Comparison of ENCODE assay signal across 31 cellular contexts in the genomic region with DNA sequence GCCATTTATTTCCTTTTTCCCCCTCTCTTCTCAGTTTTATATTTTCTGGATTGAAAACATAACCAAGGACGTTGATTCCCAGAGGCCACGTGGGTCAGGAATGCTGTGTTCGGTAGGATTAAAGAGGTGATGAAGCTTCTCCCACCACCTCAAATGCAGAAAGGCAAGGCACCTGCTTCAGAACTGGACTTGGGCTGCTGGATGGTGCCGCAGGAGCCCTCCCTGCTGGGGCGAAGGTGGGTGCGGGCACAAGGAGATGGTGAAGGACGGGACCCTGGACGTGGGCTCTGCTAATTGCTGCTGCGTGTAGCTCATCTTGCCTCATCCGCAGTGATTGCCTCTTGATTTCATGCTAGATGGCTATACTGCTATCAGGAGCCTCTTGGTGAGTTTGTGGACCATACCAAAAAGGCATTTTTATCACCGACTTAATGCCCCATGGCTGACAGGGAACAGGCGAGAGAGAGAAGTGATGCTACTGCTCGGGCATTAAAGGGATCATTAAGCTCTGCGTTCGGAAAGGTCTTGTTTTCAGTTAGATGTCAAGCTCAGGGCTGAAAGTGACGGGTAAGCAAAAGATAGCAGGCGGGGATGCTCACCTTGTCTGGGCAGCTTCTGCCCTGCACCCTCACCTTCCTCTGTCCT.
"Had no signal": no experiment of that assay in that cellular context is flagged by ENCODE, and none has a peak within 500 bp of the region (broad histone marks: within the 10 kb centered on the region; RNA-seq: fewer than 3 reads in every experiment).

No MANE protein-coding gene starts in this region.

- H3K9me3 ChIP-seq: SJCRH30 had no signal

- H3K4me3 ChIP-seq: SJCRH30, SK-N-MC had no signal

- H3K4me1 Mint-ChIP-seq: activated naive CD4-positive, alpha-beta T cell treated with anti-CD3 and anti-CD28 coated beads, Interleukin-2, amount 50 U/mL, for 24 hours; activated naive CD8-positive, alpha-beta T cell treated with anti-CD3 and anti-CD28 coated beads, Interleukin-2, amount 50 U/mL, for 24 hours; activated T-helper 17 cell treated with anti-CD3 and anti-CD28 coated beads, Interleukin-2, amount 50 U/mL, for 72 hours had no signal

- H3K9ac ChIP-seq: KMS-11 had no signal

- H3K9me3 Mint-ChIP-seq: activated CD8-positive, alpha-beta T cell treated with anti-CD3 and anti-CD28 coated beads for 36 hours; activated naive CD4-positive, alpha-beta T cell treated with anti-CD3 and anti-CD28 coated beads, Interleukin-2, amount 50 U/mL, for 24 hours; activated naive CD8-positive, alpha-beta T cell treated with anti-CD3 and anti-CD28 coated beads, Interleukin-2, amount 50 U/mL, for 24 hours; activated T-cell treated with anti-CD3 and anti-CD28 coated beads, Interleukin-2, amount 50 U/mL, for 72 hours; activated T-helper 17 cell treated with anti-CD3 and anti-CD28 coated beads, Interleukin-2, amount 50 U/mL, for 72 hours had no signal

- H3K27me3 ChIP-seq: SJCRH30 had no signal

- H3K36me3 Mint-ChIP-seq: activated naive CD4-positive, alpha-beta T cell treated with anti-CD3 and anti-CD28 coated beads, Interleukin-2, amount 50 U/mL, for 24 hours; brain had no signal

- H3K4me3 Mint-ChIP-seq: activated CD8-positive, alpha-beta T cell treated with anti-CD3 and anti-CD28 coated beads for 36 hours; activated naive CD4-positive, alpha-beta T cell treated with anti-CD3 and anti-CD28 coated beads, Interleukin-2, amount 50 U/mL, for 24 hours; activated naive CD8-positive, alpha-beta T cell treated with anti-CD3 and anti-CD28 coated beads, Interleukin-2, amount 50 U/mL, for 24 hours; activated T-cell treated with anti-CD3 and anti-CD28 coated beads, Interleukin-2, amount 50 U/mL, for 72 hours; activated T-helper 17 cell treated with anti-CD3 and anti-CD28 coated beads, Interleukin-2, amount 50 U/mL, for 72 hours; brain had no signal

- H3K4me2 ChIP-seq: KMS-11 had no signal

- H3K27ac ChIP-seq: KMS-11, SJCRH30, SK-N-MC, WERI-Rb-1 had no signal

- FAIRE-seq: bronchial epithelial cell had no signal

- H3K27ac Mint-ChIP-seq: activated CD8-positive, alpha-beta T cell treated with anti-CD3 and anti-CD28 coated beads for 36 hours; activated naive CD4-positive, alpha-beta T cell treated with anti-CD3 and anti-CD28 coated beads, Interleukin-2, amount 50 U/mL, for 24 hours; activated naive CD8-positive, alpha-beta T cell treated with anti-CD3 and anti-CD28 coated beads, Interleukin-2, amount 50 U/mL, for 24 hours; activated T-cell treated with anti-CD3 and anti-CD28 coated beads, Interleukin-2, amount 50 U/mL, for 72 hours; activated T-helper 17 cell treated with anti-CD3 and anti-CD28 coated beads, Interleukin-2, amount 50 U/mL, for 72 hours; brain had no signal

- ATAC-seq: activated CD8-positive, alpha-beta T cell treated with anti-CD3 and anti-CD28 coated beads for 36 hours; activated naive CD8-positive, alpha-beta T cell treated with anti-CD3 and anti-CD28 coated beads, Interleukin-2, amount 50 U/mL, for 24 hours; activated T-cell treated with anti-CD3 and anti-CD28 coated beads, Interleukin-2, amount 50 U/mL, for 72 hours; activated T-helper 17 cell treated with anti-CD3 and anti-CD28 coated beads, Interleukin-2, amount 50 U/mL, for 72 hours; Panc1 had no signal

- H3K36me3 ChIP-seq: SJCRH30, WERI-Rb-1 had no signal

- DNase-seq: activated CD4-positive, alpha-beta T cell treated with anti-CD3 and anti-CD28 coated beads for 1 hour; activated CD4-positive, alpha-beta T cell treated with anti-CD3 and anti-CD28 coated beads for 48 hours; activated CD4-positive, alpha-beta T cell treated with anti-CD3 and anti-CD28 coated beads, Interleukin-2, amount 50 U/mL, for 4 hours; activated CD4-positive, CD25-positive, alpha-beta regulatory T cell; activated CD8-positive, alpha-beta T cell treated with anti-CD3 and anti-CD28 coated beads for 36 hours; activated effector memory CD4-positive, alpha-beta T cell treated with anti-CD3 and anti-CD28 coated beads, Interleukin-2, amount 50 U/mL, for 16 hours; activated naive CD4-positive, alpha-beta T cell; activated naive CD8-positive, alpha-beta T cell treated with anti-CD3 and anti-CD28 coated beads, Interleukin-2, amount 50 U/mL, for 24 hours; activated T-cell treated with anti-CD3 and anti-CD28 coated beads, Interleukin-2, amount 50 U/mL, for 1 hour; activated T-cell treated with anti-CD3 and anti-CD28 coated beads, Interleukin-2, amount 50 U/mL, for 72 hours; anterior cingulate cortex; MM.1S; MV-4-11; NCI-H1092; NCI-H1436 treated with DMSO at 0.1 percent for 48 hours; NCI-H187; NCI-H2081 treated with DMSO at 0.1 percent for 48 hours; NCI-H226; NCI-H446 treated with DMSO at 0.1 percent for 48 hours; NCI-H524; SHP77; SJCRH30; T1000; WERI-Rb-1 had no signal
